Comparison of ENCODE assay signal across 1 cellular context in genomic region chr3:27428446-27428845, GRCh38.
TF ChIP-seq lines count a peak whose summit lies in the region.

No MANE protein-coding gene starts in this region.

TF ChIP-seq in A549, 52 proteins besides CTCF, POLR2A, EP300 and RAD21 (continued from another document):
- TF ChIP-seq ELK1 (IDR thresholded peaks at IDR 0.05; ENCODE audit: low read depth, low read length) (no peak), ZFP36 (IDR thresholded peaks at IDR 0.05; ENCODE audit: borderline replicate concordance, partially characterized antibody) (no peak), MYC (IDR thresholded peaks at IDR 0.05; ENCODE audit: borderline replicate concordance, low read length) (no peak)
TF ChIP-seq in A549: peak in this region for 0.
